1 cellular context compared by ENCODE assay signal in the genomic region with DNA sequence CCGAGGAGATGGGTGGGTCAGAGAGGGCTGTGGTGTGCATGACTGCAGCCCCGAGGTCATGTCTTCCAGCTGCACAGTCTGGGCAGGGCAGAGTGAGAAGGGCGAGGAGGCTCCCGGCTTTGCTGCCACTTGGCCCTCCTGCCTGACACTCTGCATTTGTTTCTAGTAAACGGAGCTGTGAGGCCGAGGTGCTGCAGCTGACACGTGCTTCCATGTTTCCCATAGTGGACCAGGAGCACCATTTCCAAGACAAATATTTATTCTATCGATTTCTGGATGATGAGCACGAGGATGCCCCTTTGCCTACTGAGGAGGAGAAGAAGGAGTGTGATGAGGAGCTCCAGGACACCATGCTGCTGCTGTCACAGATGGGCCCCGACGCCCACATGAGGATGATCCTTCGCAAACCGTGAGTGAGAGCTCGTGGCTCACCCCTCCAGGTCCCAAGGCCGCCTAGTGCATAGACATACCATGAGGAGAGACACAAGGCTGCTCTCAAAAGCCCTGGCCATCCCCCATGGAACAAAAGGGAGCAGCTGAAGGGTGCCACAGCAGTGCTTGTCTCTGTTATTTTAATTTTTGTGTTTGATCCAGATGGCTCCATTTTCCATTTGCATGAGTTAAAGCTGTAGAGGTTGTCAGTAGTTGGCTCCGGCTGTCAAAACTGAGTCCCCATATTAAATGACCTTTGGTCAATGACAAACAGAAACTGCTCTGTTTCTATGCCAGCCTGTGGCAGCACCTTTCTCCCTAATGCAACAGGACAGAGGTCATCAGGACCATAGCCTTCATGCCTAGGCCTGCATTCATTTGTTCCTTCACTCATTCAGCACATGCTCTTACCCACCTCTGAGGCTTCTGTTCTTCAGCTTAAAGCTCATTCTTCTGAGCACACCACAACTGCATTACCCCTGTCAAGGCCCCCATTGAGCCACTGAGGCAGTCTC.
A peak's percentile ranks its signal among the peaks of the same experiment; 100 is the strongest.
TF ChIP-seq lines count a peak whose summit lies in the region.

No MANE protein-coding gene starts in this region.

TF ChIP-seq in HepG2, 621 proteins besides CTCF, POLR2A, EP300 and RAD21 (continued from another document):
- peak; percentile 48; the same call in 1 of the 2 replicates for TF ChIP-seq RFX5 (IDR thresholded peaks at IDR 0.05; ENCODE audit: low read depth, low read length)
- peak; percentile 8 for TF ChIP-seq ZNF883 (CRISPR knock-in tag; IDR thresholded peaks at IDR 0.05; ENCODE audit: not compliant biosample characterization)
- peak; percentile 41 to 76; a peak in 3 of 4 replicates for TF ChIP-seq NR2F1 (CRISPR knock-in tag; IDR thresholded peaks at IDR 0.05)
- 0 out of 2 replicates have a peak, but pooled peaks have one; percentile 16 for TF ChIP-seq CHD4 (IDR thresholded peaks at IDR 0.05; ENCODE audit: borderline replicate concordance, low read length)
- no peak for TF ChIP-seq ZC3H4 (CRISPR knock-in tag; IDR thresholded peaks at IDR 0.05; ENCODE audit: borderline replicate concordance)
- TF ChIP-seq, protein P1, sequence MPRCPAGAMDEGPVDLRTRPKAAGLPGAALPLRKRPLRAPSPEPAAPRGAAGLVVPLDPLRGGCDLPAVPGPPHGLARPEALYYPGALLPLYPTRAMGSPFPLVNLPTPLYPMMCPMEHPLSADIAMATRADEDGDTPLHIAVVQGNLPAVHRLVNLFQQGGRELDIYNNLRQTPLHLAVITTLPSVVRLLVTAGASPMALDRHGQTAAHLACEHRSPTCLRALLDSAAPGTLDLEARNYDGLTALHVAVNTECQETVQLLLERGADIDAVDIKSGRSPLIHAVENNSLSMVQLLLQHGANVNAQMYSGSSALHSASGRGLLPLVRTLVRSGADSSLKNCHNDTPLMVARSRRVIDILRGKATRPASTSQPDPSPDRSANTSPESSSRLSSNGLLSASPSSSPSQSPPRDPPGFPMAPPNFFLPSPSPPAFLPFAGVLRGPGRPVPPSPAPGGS (CRISPR knock-in tag; IDR thresholded peaks at IDR 0.05): 0 out of 2 replicates have a peak, but pooled peaks have one; percentile 44
- TF ChIP-seq, protein P2, sequence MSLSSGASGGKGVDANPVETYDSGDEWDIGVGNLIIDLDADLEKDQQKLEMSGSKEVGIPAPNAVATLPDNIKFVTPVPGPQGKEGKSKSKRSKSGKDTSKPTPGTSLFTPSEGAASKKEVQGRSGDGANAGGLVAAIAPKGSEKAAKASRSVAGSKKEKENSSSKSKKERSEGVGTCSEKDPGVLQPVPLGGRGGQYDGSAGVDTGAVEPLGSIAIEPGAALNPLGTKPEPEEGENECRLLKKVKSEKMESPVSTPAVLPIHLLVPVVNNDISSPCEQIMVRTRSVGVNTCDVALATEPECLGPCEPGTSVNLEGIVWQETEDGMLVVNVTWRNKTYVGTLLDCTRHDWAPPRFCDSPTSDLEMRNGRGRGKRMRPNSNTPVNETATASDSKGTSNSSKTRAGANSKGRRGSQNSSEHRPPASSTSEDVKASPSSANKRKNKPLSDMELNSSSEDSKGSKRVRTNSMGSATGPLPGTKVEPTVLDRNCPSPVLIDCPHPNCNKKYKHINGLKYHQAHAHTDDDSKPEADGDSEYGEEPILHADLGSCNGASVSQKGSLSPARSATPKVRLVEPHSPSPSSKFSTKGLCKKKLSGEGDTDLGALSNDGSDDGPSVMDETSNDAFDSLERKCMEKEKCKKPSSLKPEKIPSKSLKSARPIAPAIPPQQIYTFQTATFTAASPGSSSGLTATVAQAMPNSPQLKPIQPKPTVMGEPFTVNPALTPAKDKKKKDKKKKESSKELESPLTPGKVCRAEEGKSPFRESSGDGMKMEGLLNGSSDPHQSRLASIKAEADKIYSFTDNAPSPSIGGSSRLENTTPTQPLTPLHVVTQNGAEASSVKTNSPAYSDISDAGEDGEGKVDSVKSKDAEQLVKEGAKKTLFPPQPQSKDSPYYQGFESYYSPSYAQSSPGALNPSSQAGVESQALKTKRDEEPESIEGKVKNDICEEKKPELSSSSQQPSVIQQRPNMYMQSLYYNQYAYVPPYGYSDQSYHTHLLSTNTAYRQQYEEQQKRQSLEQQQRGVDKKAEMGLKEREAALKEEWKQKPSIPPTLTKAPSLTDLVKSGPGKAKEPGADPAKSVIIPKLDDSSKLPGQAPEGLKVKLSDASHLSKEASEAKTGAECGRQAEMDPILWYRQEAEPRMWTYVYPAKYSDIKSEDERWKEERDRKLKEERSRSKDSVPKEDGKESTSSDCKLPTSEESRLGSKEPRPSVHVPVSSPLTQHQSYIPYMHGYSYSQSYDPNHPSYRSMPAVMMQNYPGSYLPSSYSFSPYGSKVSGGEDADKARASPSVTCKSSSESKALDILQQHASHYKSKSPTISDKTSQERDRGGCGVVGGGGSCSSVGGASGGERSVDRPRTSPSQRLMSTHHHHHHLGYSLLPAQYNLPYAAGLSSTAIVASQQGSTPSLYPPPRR (CRISPR knock-in tag; IDR thresholded peaks at IDR 0.05; ENCODE audit: borderline replicate concordance): 0 out of 2 replicates have a peak, but pooled peaks have one; percentile 21
- peak; percentile 57 for TF ChIP-seq FOSL2 (CRISPR knock-in tag; IDR thresholded peaks at IDR 0.05)
- peak; percentile 48; the same call in 1 of the 2 replicates for TF ChIP-seq NFKB2 (CRISPR knock-in tag; IDR thresholded peaks at IDR 0.05; ENCODE audit: borderline replicate concordance)
- no peak for TF ChIP-seq GABPA (IDR thresholded peaks at IDR 0.05; ENCODE audit: low read depth, low read length)
- TF ChIP-seq GABPA (CRISPR knock-in tag; IDR thresholded peaks at IDR 0.05; ENCODE audit: low read depth): no peak
- TF ChIP-seq ZNF652 (CRISPR knock-in tag; IDR thresholded peaks at IDR 0.05; ENCODE audit: borderline replicate concordance, low read depth): no peak
- peak; percentile 56 for TF ChIP-seq NCOA2 (CRISPR knock-in tag; IDR thresholded peaks at IDR 0.05)
- TF ChIP-seq SOX6 (IDR thresholded peaks at IDR 0.05): no peak
- TF ChIP-seq SOX6 (CRISPR knock-in tag; IDR thresholded peaks at IDR 0.05): peak; percentile 86
- peak; percentile 34; the same call in 1 of the 2 replicates for TF ChIP-seq SPEN (CRISPR knock-in tag; IDR thresholded peaks at IDR 0.05; ENCODE audit: low read depth)
- no peak for TF ChIP-seq PAF1 (CRISPR knock-in tag; IDR thresholded peaks at IDR 0.05)
- TF ChIP-seq ZNF720 (CRISPR knock-in tag; IDR thresholded peaks at IDR 0.05): no peak
- peak; percentile 47 for TF ChIP-seq RXRA (CRISPR knock-in tag; IDR thresholded peaks at IDR 0.05)
- TF ChIP-seq ZNF660 (CRISPR knock-in tag; IDR thresholded peaks at IDR 0.05; ENCODE audit: borderline replicate concordance, low read depth): no peak
- TF ChIP-seq HES4 (CRISPR knock-in tag; IDR thresholded peaks at IDR 0.05; ENCODE audit: borderline replicate concordance): 0 out of 2 replicates have a peak, but pooled peaks have one; percentile 55
- no peak for TF ChIP-seq LCORL (IDR thresholded peaks at IDR 0.05)
- TF ChIP-seq LCORL (CRISPR knock-in tag; IDR thresholded peaks at IDR 0.05): no peak; the same call in none of the 2 replicates
- TF ChIP-seq ZNF232 (CRISPR knock-in tag; IDR thresholded peaks at IDR 0.05; ENCODE audit: borderline replicate concordance): peak; percentile 87; the same call in 1 of the 2 replicates
- TF ChIP-seq KAT8 (CRISPR knock-in tag; IDR thresholded peaks at IDR 0.05): 0 out of 2 replicates have a peak, but pooled peaks have one; percentile 18
- TF ChIP-seq, protein P3, sequence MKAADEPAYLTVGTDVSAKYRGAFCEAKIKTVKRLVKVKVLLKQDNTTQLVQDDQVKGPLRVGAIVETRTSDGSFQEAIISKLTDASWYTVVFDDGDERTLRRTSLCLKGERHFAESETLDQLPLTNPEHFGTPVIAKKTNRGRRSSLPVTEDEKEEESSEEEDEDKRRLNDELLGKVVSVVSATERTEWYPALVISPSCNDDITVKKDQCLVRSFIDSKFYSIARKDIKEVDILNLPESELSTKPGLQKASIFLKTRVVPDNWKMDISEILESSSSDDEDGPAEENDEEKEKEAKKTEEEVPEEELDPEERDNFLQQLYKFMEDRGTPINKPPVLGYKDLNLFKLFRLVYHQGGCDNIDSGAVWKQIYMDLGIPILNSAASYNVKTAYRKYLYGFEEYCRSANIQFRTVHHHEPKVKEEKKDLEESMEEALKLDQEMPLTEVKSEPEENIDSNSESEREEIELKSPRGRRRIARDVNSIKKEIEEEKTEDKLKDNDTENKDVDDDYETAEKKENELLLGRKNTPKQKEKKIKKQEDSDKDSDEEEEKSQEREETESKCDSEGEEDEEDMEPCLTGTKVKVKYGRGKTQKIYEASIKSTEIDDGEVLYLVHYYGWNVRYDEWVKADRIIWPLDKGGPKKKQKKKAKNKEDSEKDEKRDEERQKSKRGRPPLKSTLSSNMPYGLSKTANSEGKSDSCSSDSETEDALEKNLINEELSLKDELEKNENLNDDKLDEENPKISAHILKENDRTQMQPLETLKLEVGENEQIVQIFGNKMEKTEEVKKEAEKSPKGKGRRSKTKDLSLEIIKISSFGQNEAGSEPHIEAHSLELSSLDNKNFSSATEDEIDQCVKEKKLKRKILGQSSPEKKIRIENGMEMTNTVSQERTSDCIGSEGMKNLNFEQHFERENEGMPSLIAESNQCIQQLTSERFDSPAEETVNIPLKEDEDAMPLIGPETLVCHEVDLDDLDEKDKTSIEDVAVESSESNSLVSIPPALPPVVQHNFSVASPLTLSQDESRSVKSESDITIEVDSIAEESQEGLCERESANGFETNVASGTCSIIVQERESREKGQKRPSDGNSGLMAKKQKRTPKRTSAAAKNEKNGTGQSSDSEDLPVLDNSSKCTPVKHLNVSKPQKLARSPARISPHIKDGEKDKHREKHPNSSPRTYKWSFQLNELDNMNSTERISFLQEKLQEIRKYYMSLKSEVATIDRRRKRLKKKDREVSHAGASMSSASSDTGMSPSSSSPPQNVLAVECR (CRISPR knock-in tag; IDR thresholded peaks at IDR 0.05; ENCODE audit: borderline replicate concordance): peak; percentile 73
- no peak for TF ChIP-seq FOXA1 (IDR thresholded peaks at IDR 0.05)
- TF ChIP-seq FOXA1 (CRISPR knock-in tag; IDR thresholded peaks at IDR 0.05): peak; percentile 70
- TF ChIP-seq, protein P4, sequence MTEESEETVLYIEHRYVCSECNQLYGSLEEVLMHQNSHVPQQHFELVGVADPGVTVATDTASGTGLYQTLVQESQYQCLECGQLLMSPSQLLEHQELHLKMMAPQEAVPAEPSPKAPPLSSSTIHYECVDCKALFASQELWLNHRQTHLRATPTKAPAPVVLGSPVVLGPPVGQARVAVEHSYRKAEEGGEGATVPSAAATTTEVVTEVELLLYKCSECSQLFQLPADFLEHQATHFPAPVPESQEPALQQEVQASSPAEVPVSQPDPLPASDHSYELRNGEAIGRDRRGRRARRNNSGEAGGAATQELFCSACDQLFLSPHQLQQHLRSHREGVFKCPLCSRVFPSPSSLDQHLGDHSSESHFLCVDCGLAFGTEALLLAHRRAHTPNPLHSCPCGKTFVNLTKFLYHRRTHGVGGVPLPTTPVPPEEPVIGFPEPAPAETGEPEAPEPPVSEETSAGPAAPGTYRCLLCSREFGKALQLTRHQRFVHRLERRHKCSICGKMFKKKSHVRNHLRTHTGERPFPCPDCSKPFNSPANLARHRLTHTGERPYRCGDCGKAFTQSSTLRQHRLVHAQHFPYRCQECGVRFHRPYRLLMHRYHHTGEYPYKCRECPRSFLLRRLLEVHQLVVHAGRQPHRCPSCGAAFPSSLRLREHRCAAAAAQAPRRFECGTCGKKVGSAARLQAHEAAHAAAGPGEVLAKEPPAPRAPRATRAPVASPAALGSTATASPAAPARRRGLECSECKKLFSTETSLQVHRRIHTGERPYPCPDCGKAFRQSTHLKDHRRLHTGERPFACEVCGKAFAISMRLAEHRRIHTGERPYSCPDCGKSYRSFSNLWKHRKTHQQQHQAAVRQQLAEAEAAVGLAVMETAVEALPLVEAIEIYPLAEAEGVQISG (CRISPR knock-in tag; IDR thresholded peaks at IDR 0.05): peak; percentile 66; the same call in 1 of the 2 replicates
- peak; percentile 90; the same call in 1 of the 2 replicates for TF ChIP-seq NRL (CRISPR knock-in tag; IDR thresholded peaks at IDR 0.05; ENCODE audit: borderline replicate concordance)
- TF ChIP-seq SCMH1 (CRISPR knock-in tag; IDR thresholded peaks at IDR 0.05; ENCODE audit: borderline replicate concordance): no peak
